11 cellular contexts compared by ENCODE assay signal in the genomic region with DNA sequence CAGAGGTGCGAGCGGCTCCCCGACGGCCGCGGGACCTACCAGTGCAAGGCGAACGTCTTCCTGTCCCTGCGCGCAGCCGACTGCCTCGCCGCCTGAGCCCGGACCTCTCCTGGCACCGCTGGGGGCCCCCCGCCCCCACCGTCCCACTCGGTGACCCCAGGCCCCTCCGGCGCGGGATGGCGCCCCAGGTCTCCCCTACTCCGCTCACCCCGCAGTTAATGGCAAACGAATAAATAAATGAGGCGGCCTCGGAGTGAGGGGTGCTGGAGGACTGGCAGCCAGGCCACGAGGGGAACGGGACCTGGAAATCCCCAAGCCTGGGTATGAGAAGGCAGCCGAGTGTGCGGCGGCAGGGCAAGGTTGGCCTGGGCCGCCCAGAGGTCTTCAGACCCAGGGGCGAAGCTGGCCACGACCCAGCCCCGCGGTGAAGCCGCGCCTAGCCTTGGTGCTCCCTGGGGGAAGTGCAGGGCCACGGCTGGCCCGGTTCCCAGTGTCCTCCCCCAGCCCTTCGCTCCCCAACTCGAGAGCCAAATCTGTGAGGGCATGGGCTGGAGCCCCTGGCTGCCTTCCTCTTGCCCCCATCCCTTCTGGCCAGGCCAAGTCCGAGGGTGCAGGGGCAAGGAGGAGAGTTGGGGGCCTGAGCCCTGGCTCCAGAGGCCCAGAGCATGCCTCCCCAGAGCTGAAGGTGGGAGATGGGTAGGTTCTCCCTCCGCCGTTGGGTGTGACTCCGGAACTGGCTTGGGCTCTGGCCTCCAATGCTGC. TPM values are rescaled to one million over a fixed set of nuclear protein-coding genes. Genes with fewer than 3 reads are reported as not detected.
DNase-seq lines count a peak whose midpoint lies in the region; ATAC-seq and TF ChIP-seq lines count a peak whose summit lies in the region.
"Had no signal": no experiment of that assay in that cellular context is flagged by ENCODE, and none has a peak within 500 bp of the region (broad histone marks: within the 10 kb centered on the region; RNA-seq: fewer than 3 reads in every experiment).

No MANE protein-coding gene starts in this region.

- no peak overlapping the region for H3K9ac ChIP-seq in BLaER1

- H3K36me3 ChIP-seq in BLaER1 (peaks cover 88% of the 10 kb centered on the region), RWPE2 (ENCODE audit: low read depth) (peaks cover 44% of the 10 kb centered on the region), heart right ventricle (peaks cover 0 to 68% (median 15%) of the 10 kb centered on the region in 9 donors), ovary (no peaks in the 10 kb centered on the region)

- H3K4me3 ChIP-seq in BLaER1, result no peak overlapping the region
- no peak overlapping the region for H3K4me3 ChIP-seq in RWPE2 (ENCODE audit: severe bottlenecking)
- H3K4me3 ChIP-seq in heart right ventricle, result peak overlapping the region in 8 of 10 donors; percentile 22 to 50 (median 38)
- no peak overlapping the region for H3K4me3 ChIP-seq in ovary

- intact Hi-C loops in heart right ventricle (cut with DNase I) (no loop called here), ovary (cut with DNase I) (no loop called here)

- H3K27ac ChIP-seq in BLaER1, result no peak overlapping the region
- H3K27ac ChIP-seq in RWPE2 (ENCODE audit: poor library complexity, severe bottlenecking), result no peak overlapping the region
- H3K27ac ChIP-seq in heart right ventricle, result no peak overlapping the region
- H3K27ac ChIP-seq in ovary, result no peak overlapping the region

- H3K27me3 ChIP-seq in BLaER1 (peaks cover 43% of the 10 kb centered on the region), RWPE2 (ENCODE audit: insufficient read depth, poor library complexity, severe bottlenecking) (no peaks in the 10 kb centered on the region), heart right ventricle (peaks cover 0 to 26% (median 0%) of the 10 kb centered on the region in 7 donors), ovary (no peaks in the 10 kb centered on the region)

- DNase-seq in RWPE2 (ENCODE audit: low spot score) (peak; percentile 68), heart right ventricle (peak in 1 of 2 donors; percentile 3), ovary (peak in 3 of 5 donors; percentile 33 to 48 (median 41)), NCI-H1048 (lab: John Stamatoyannopoulos, UW) (no peak)
- DNase-seq: hippocampal formation; NCI-H1694; stimulated activated naive CD4-positive, alpha-beta T cell treated with Interleukin-2 at 50 U/mL for 16 hours had no signal

- H3K9me3 ChIP-seq in BLaER1, result no peaks in the 10 kb centered on the region
- no peaks in the 10 kb centered on the region for H3K9me3 ChIP-seq in RWPE2 (ENCODE audit: severe bottlenecking)
- H3K9me3 ChIP-seq in heart right ventricle, result no peaks in the 10 kb centered on the region
- H3K9me3 ChIP-seq in ovary, result no peaks in the 10 kb centered on the region

- no peak for TF ChIP-seq POLR2A in ovary (IDR thresholded peaks at IDR 0.05)

- ATAC-seq in RWPE2 (ENCODE audit: low read depth) (no peak; the same call in 2 of the 3 replicates), heart right ventricle (peak in 5 of 8 donors; percentile 6 to 10 (median 8)), GM19395 (IDR thresholded peaks at IDR 0.05; ENCODE audit: unreplicated experiment) (no peak), HG02763 (IDR thresholded peaks at IDR 0.05; ENCODE audit: unreplicated experiment) (no peak), HG02970 (IDR thresholded peaks at IDR 0.05; ENCODE audit: low FRiP score, unreplicated experiment) (no peak)

- no peak for TF ChIP-seq EP300 in ovary (IDR thresholded peaks at IDR 0.05)

- H3K4me2 ChIP-seq in BLaER1, result peak overlapping the region; percentile 34; the same call in 1 of the 2 replicates

- H4K20me1 ChIP-seq in BLaER1, result peaks cover 86% of the 10 kb centered on the region

- peaks cover 42% of the 10 kb centered on the region for H3K4me1 ChIP-seq in BLaER1
- H3K4me1 ChIP-seq in RWPE2 (ENCODE audit: insufficient read depth, poor library complexity, severe bottlenecking), result peaks cover 14% of the 10 kb centered on the region
- peaks cover 3 to 16% (median 13%) of the 10 kb centered on the region in 9 donors for H3K4me1 ChIP-seq in heart right ventricle
- peaks cover 2% of the 10 kb centered on the region for H3K4me1 ChIP-seq in ovary (ENCODE audit: insufficient read depth)

- WGBS in heart right ventricle, 2 donors, result 44% methylated on average over 47 of the region's 47 CpGs
- WGBS in ovary, 3 donors, result 33 to 40% (median 37%) methylated on average over 46 to 47 of the region's 47 CpGs

- TF ChIP-seq CTCF in RWPE2 (IDR thresholded peaks at IDR 0.05; ENCODE audit: poor library complexity, severe bottlenecking) (no peak), heart right ventricle (IDR thresholded peaks at IDR 0.05) (no peak), ovary (IDR thresholded peaks at IDR 0.05) (no peak)

RNA-seq across cellular contexts. Expression of gene NPB, which starts 0.8 kb away (rescaled TPM):
- total RNA-seq in heart right ventricle (under 1 TPM; 0.13 to 0.83 (median 0.32) TPM), ovary (1 to 10 TPM in 5 of 7 donors, under 1 TPM in 2; 0.67 to 3.1 (median 1.4) TPM)
- polyA plus RNA-seq in heart right ventricle (under 1 TPM; 0.49 to 0.73 TPM), ovary (1 to 10 TPM in 1 of 2 donors, under 1 TPM in 1; 0.43 to 1.3 TPM)

RNA-seq across cellular contexts. Expression of gene PCYT2, which starts 8.4 kb away (rescaled TPM):
- 10 to 100 TPM; 29.5 to 54.7 (median 43.2) TPM for total RNA-seq in heart right ventricle
- polyA plus RNA-seq in heart right ventricle, result 10 to 100 TPM; 54.4 to 64.1 TPM
- total RNA-seq in ovary, result 10 to 100 TPM; 12.6 to 71.4 (median 25.7) TPM
- 10 to 100 TPM; 20.6 to 29.7 TPM for polyA plus RNA-seq in ovary

RNA-seq across cellular contexts. Expression of gene ANAPC11, which starts 11.3 kb away (rescaled TPM):
- 100 to 1,000 TPM; 124 to 189 (median 142) TPM for total RNA-seq in heart right ventricle
- 100 to 1,000 TPM; 205 to 405 TPM for polyA plus RNA-seq in heart right ventricle
- total RNA-seq in ovary, result 100 to 1,000 TPM in 1 of 7 donors, 10 to 100 TPM in 6; 49.4 to 135 (median 81.0) TPM
- 100 to 1,000 TPM in 1 of 2 donors, 1 to 10 TPM in 1; 6.1 to 132 TPM for polyA plus RNA-seq in ovary

RNA-seq across cellular contexts. Expression of gene ALYREF, which starts 11.4 kb away (rescaled TPM):
- total RNA-seq in heart right ventricle (10 to 100 TPM; 28.1 to 47.2 (median 32.2) TPM), ovary (100 to 1,000 TPM in 1 of 7 donors, 10 to 100 TPM in 6; 27.2 to 160 (median 58.5) TPM)
- polyA plus RNA-seq in heart right ventricle (10 to 100 TPM in 1 of 2 donors, 1 to 10 TPM in 1; 3.6 to 45.4 TPM), ovary (10 to 100 TPM; 14.2 to 34.1 TPM)

RNA-seq across cellular contexts. Expression of gene SIRT7, which starts 15.1 kb away (rescaled TPM):
- total RNA-seq in heart right ventricle (1 to 10 TPM; 4.4 to 9.3 (median 5.9) TPM), ovary (10 to 100 TPM; 12.6 to 17.7 (median 15.5) TPM)
- polyA plus RNA-seq in heart right ventricle (10 to 100 TPM; 14.5 to 15.7 TPM), ovary (10 to 100 TPM in 1 of 2 donors, 1 to 10 TPM in 1; 3.4 to 15.2 TPM)

Comparison
In these comparisons a context has a peak if more than half of its experiments do, and no peak if none do; other contexts are left out.
1. H3K4me3 ChIP-seq: peak in heart right ventricle (8 of 10); none in BLaER1 (single experiment), RWPE2 (single experiment) and ovary (single experiment).
2. ATAC-seq: peak in heart right ventricle (5 of 8); none in RWPE2 (single experiment), GM19395 (single experiment), HG02763 (single experiment) and HG02970 (single experiment).